11 cellular contexts compared by ENCODE assay signal in genomic region chr5:143693691-143694252, GRCh38.
DNase-seq lines count a peak whose midpoint lies in the region; ATAC-seq and TF ChIP-seq lines count a peak whose summit lies in the region.
"Had no signal": no experiment of that assay in that cellular context is flagged by ENCODE, and none has a peak within 500 bp of the region (broad histone marks: within the 10 kb centered on the region; RNA-seq: fewer than 3 reads in every experiment).

No MANE protein-coding gene starts in this region.

- H3K27me3 Mint-ChIP-seq in activated CD8-positive, alpha-beta T cell treated with anti-CD3 and anti-CD28 coated beads for 36 hours: peaks cover 4% of the 10 kb centered on the region
- peaks cover 21% of the 10 kb centered on the region for H3K27me3 Mint-ChIP-seq in stimulated activated naive CD8-positive, alpha-beta T cell treated with anti-CD3 and anti-CD28 coated beads, Interleukin-15, amount 100 ng/mL, for 72 hours

- H3K4me3 ChIP-seq in heart right ventricle: no peak overlapping the region

- intact Hi-C loops in heart right ventricle (cut with DNase I): loop anchor here in 1 of 10 donors (10.0 kb wide), 1 partner anchor 131 kb away; no protein-coding TSS in a partner anchor
- intact Hi-C loops in cardiac septum (cut with DNase I): no loop called here
- intact Hi-C loops in activated CD8-positive, alpha-beta T cell treated with anti-CD3 and anti-CD28 coated beads for 36 hours (cut with micrococcal nuclease): loop anchor here (10.0 kb wide), 3 partner anchors 89 to 689 kb away; no protein-coding TSS in a partner anchor

- TF ChIP-seq CTCF in heart right ventricle (IDR thresholded peaks at IDR 0.05): no peak
- TF ChIP-seq CTCF in activated CD8-positive, alpha-beta T cell treated with anti-CD3 and anti-CD28 coated beads for 36 hours (IDR thresholded peaks at IDR 0.05): no peak

- H3K27me3 ChIP-seq in heart right ventricle: no peaks in the 10 kb centered on the region

- H3K4me1 Mint-ChIP-seq in activated CD8-positive, alpha-beta T cell treated with anti-CD3 and anti-CD28 coated beads for 36 hours (ENCODE audit: low read depth): peaks cover 42% of the 10 kb centered on the region
- peaks cover 53% of the 10 kb centered on the region for H3K4me1 Mint-ChIP-seq in stimulated activated naive CD8-positive, alpha-beta T cell treated with anti-CD3 and anti-CD28 coated beads, Interleukin-15, amount 100 ng/mL, for 72 hours

- H3K4me3 Mint-ChIP-seq in activated CD8-positive, alpha-beta T cell treated with anti-CD3 and anti-CD28 coated beads for 36 hours: no peak overlapping the region
- no peak overlapping the region for H3K4me3 Mint-ChIP-seq in stimulated activated naive CD8-positive, alpha-beta T cell treated with anti-CD3 and anti-CD28 coated beads, Interleukin-15, amount 100 ng/mL, for 72 hours

- H3K9me3 Mint-ChIP-seq in activated CD8-positive, alpha-beta T cell treated with anti-CD3 and anti-CD28 coated beads for 36 hours: peaks cover 13% of the 10 kb centered on the region
- H3K9me3 Mint-ChIP-seq in stimulated activated naive CD8-positive, alpha-beta T cell treated with anti-CD3 and anti-CD28 coated beads, Interleukin-15, amount 100 ng/mL, for 72 hours: peaks cover 12 to 17% of the 10 kb centered on the region in 2 donors

- peaks cover 5% of the 10 kb centered on the region for H3K36me3 Mint-ChIP-seq in activated CD8-positive, alpha-beta T cell treated with anti-CD3 and anti-CD28 coated beads for 36 hours (ENCODE audit: low read depth)

- CTCF ChIA-PET in activated CD8-positive, alpha-beta T cell treated with anti-CD3 and anti-CD28 coated beads for 36 hours (lab: Charles Lee): interaction anchor here (1.4 kb wide), 1 partner anchor 10 kb away, joined by 4 read pairs; no protein-coding TSS in a partner anchor

- peak overlapping the region; percentile 40 for H3K27ac Mint-ChIP-seq in activated CD8-positive, alpha-beta T cell treated with anti-CD3 and anti-CD28 coated beads for 36 hours
- H3K27ac Mint-ChIP-seq in stimulated activated naive CD8-positive, alpha-beta T cell treated with anti-CD3 and anti-CD28 coated beads, Interleukin-15, amount 100 ng/mL, for 72 hours: no peak overlapping the region

- peaks cover 0 to 20% (median 0%) of the 10 kb centered on the region in 11 donors for H3K9me3 ChIP-seq in heart right ventricle

- H3K27ac ChIP-seq in heart right ventricle: peak overlapping the region in 4 of 10 donors; percentile 20 to 75 (median 30)

- POLR2A ChIA-PET in activated CD8-positive, alpha-beta T cell treated with anti-CD3 and anti-CD28 coated beads for 36 hours (lab: Charles Lee): interaction anchor here (1.1 to 1.3 kb wide), 2 partner anchors 12 to 41 kb away, joined by 3 read pairs; no protein-coding TSS in a partner anchor

- 55 to 65% methylated on average over 3 of the region's 3 CpGs for WGBS in heart right ventricle, 2 donors

- no peak for DNase-seq in heart right ventricle
- no peak for DNase-seq in cardiac septum (ENCODE audit: low spot score)
- DNase-seq in activated CD8-positive, alpha-beta T cell treated with anti-CD3 and anti-CD28 coated beads for 36 hours: peak; percentile 12
- DNase-seq in stimulated activated naive CD8-positive, alpha-beta T cell treated with anti-CD3 and anti-CD28 coated beads, Interleukin-15, amount 100 ng/mL, for 72 hours: peak in 1 of 2 donors; percentile 5
- no peak for DNase-seq in NCI-H2227 treated with DMSO at 0.1 percent for 48 hours (lab: John Stamatoyannopoulos, UW)
- DNase-seq in stimulated activated naive CD4-positive, alpha-beta T cell treated with Interleukin-2 at 50 U/mL for 16 hours (lab: John Stamatoyannopoulos, UW): no peak
- DNase-seq in NCI-H345 treated with DMSO at 0.1 percent for 48 hours (lab: John Stamatoyannopoulos, UW; ENCODE audit: unreplicated experiment): no peak
- DNase-seq: activated naive CD4-positive, alpha-beta T cell treated with Interleukin-2 at 50 U/mL for 16 hours; NCI-H345; stimulated activated naive CD4-positive, alpha-beta T cell had no signal

- peaks cover 0 to 46% (median 22%) of the 10 kb centered on the region in 9 donors for H3K4me1 ChIP-seq in heart right ventricle

- no peaks in the 10 kb centered on the region for H3K36me3 ChIP-seq in heart right ventricle

- peak in 5 of 8 donors; percentile 28 to 68 (median 42) for ATAC-seq in heart right ventricle
- ATAC-seq in HG02870 (IDR thresholded peaks at IDR 0.05; ENCODE audit: unreplicated experiment): peak; percentile 96
- peak; percentile 74 for ATAC-seq in activated CD8-positive, alpha-beta T cell treated with anti-CD3 and anti-CD28 coated beads for 36 hours
- peak; percentile 94 for ATAC-seq in stimulated activated naive CD8-positive, alpha-beta T cell treated with anti-CD3 and anti-CD28 coated beads, Interleukin-15, amount 100 ng/mL, for 72 hours

Comparison
In these comparisons a context has a peak if more than half of its experiments do, and no peak if none do; other contexts are left out.
1. ATAC-seq: peak in every context shown above with its lines; median percentile 96 in HG02870; 94 in stimulated activated naive CD8-positive, alpha-beta T cell treated with anti-CD3 and anti-CD28 coated beads, Interleukin-15, amount 100 ng/mL, for 72 hours; 74 in activated CD8-positive, alpha-beta T cell treated with anti-CD3 and anti-CD28 coated beads for 36 hours; 42 in heart right ventricle.